In genomic region chr4:6703786-6704185, GRCh38 we compare ENCODE assay signal across 22 cellular contexts. TPM values are rescaled to one million over a fixed set of nuclear protein-coding genes. Genes with fewer than 3 reads are reported as not detected.
DNase-seq lines count a peak whose midpoint lies in the region; ATAC-seq, FAIRE-seq and TF ChIP-seq lines count a peak whose summit lies in the region.
"Had no signal": no experiment of that assay in that cellular context is flagged by ENCODE, and none has a peak within 500 bp of the region (broad histone marks: within the 10 kb centered on the region; RNA-seq: fewer than 3 reads in every experiment).

No MANE protein-coding gene starts in this region.

- peak; percentile 65 for ATAC-seq in activated T-helper 17 cell treated with anti-CD3 and anti-CD28 coated beads, Interleukin-2, amount 50 U/mL, for 72 hours (replicated peaks)
- no peak for ATAC-seq in HepG2
- no peak for ATAC-seq in HG02840 (IDR thresholded peaks at IDR 0.05; ENCODE audit: low FRiP score, unreplicated experiment)
- ATAC-seq: Panc1 had no signal

- no peak for FAIRE-seq in HepG2 (lab: Jason Lieb, UNC)
- FAIRE-seq: GM12891, kidney had no signal

- peaks cover 25% of the 10 kb centered on the region for H3K36me3 ChIP-seq in CD8-positive, alpha-beta memory T cell (ENCODE audit: insufficient read depth, low read length)
- H3K36me3 ChIP-seq in HepG2 (replicated peaks in 1 of 2; ENCODE audit: control insufficient read depth in 1 of 2, insufficient read depth in 2 of 2, low read length in 2 of 2), result peaks cover 3 to 8% of the 10 kb centered on the region in 2 experiments; a peak in 4 of 5 replicates
- peaks cover 0 to 4% (median 0%) of the 10 kb centered on the region in 4 donors for H3K36me3 ChIP-seq in transverse colon
- H3K36me3 ChIP-seq: prostate gland had no signal

- peak overlapping the region; percentile 31 to 92 (median 78) for H3K27ac Mint-ChIP-seq in CD8-positive, alpha-beta memory T cell
- H3K27ac Mint-ChIP-seq in activated T-helper 17 cell treated with anti-CD3 and anti-CD28 coated beads, Interleukin-2, amount 50 U/mL, for 72 hours, result peak overlapping the region; percentile 93
- H3K27ac Mint-ChIP-seq: activated naive CD4-positive, alpha-beta T cell treated with anti-CD3 and anti-CD28 coated beads, Interleukin-2, amount 10 ng/mL, durations not matched to agents 7 days and 5 days had no signal

- POLR2A ChIA-PET in CD8-positive, alpha-beta memory T cell (lab: Charles Lee), result interaction anchor here (1.4 kb wide), 1 partner anchor 28 kb away, joined by 4 read pairs; no protein-coding TSS in a partner anchor
- POLR2A ChIA-PET in HepG2 (lab: Yijun Ruan, JAX), result interaction anchor here (0.9 to 3.8 kb wide), 5 partner anchors 8 to 63 kb away, joined by 3 to 40 read pairs (median 9); partner anchors contain the start of genes BLOC1S4, MRFAP1 and S100P

- H3K27me3 ChIP-seq in CD8-positive, alpha-beta memory T cell (ENCODE audit: insufficient read depth, low read length, poor library complexity, severe bottlenecking), result no peaks in the 10 kb centered on the region
- H3K27me3 ChIP-seq in HepG2 (ENCODE audit: control insufficient read depth in 1 of 2, insufficient read depth in 2 of 2, low read length in 2 of 2) (no peaks in the 10 kb centered on the region; a peak in 1 of 5 replicates), transverse colon (no peaks in the 10 kb centered on the region)
- H3K27me3 ChIP-seq: BLaER1 treated with 17β-estradiol and CSF1 and Interleukin-3, amounts not matched to agents 10 nM and 100 nM; heart left ventricle; tibial nerve had no signal

- no TSS peak for BruUV-seq in HepG2 (replicated peaks; lab: Mats Ljungman, UMichigan)

- TF ChIP-seq CTCF in C4-2B (conservative IDR thresholded peaks at IDR 0.05) (no peak), HepG2 (CRISPR knock-in tag; IDR thresholded peaks at IDR 0.05) (no peak), transverse colon (IDR thresholded peaks at IDR 0.05) (no peak)

- no peak for TF ChIP-seq EP300 in HepG2 (IDR thresholded peaks at IDR 0.05; ENCODE audit: low read depth in 2 of 2, low read length in 2 of 2)
- no peak for TF ChIP-seq EP300 in HepG2 (CRISPR knock-in tag; IDR thresholded peaks at IDR 0.05; ENCODE audit: borderline replicate concordance)
- no peak for TF ChIP-seq EP300 in transverse colon (IDR thresholded peaks at IDR 0.05; ENCODE audit: low read depth)

- intact Hi-C loops in HepG2 (cut with micrococcal nuclease; ENCODE audit: unreplicated experiment), result no loop called here
- intact Hi-C loops in transverse colon (cut with DNase I; ENCODE audit: low total_unique reads), result loop anchor here (10.0 kb wide), 1 partner anchor 59 kb away; the partner anchor contains the start of gene MRFAP1

- CTCF ChIA-PET in CD8-positive, alpha-beta memory T cell (lab: Charles Lee), result interaction anchor here (1.3 to 29.4 kb wide), 5 partner anchors 13 to 170 kb away, joined by 4 to 369 read pairs (median 8); a partner anchor contains a TSS
- CTCF ChIA-PET in HepG2 (lab: Yijun Ruan, JAX; ENCODE audit: low intra/inter-chr PET ratio, low total read pairs), result no interaction called here

- peaks cover 14 to 77% (median 28%) of the 10 kb centered on the region in 3 donors for H3K36me3 Mint-ChIP-seq in CD8-positive, alpha-beta memory T cell
- H3K36me3 Mint-ChIP-seq in activated T-helper 17 cell treated with anti-CD3 and anti-CD28 coated beads, Interleukin-2, amount 50 U/mL, for 72 hours (ENCODE audit: low read depth), result peaks cover 68% of the 10 kb centered on the region

- no peak overlapping the region for H2AFZ ChIP-seq in HepG2 (ENCODE audit: low read length)

- H3K9me3 ChIP-seq in CD8-positive, alpha-beta memory T cell (ENCODE audit: low read length), result no peaks in the 10 kb centered on the region
- 0 out of 2 replicates have a peak, but pooled peaks cover 4% of the 10 kb centered on the region for H3K9me3 ChIP-seq in HepG2 (ENCODE audit: low read length)
- H3K9me3 ChIP-seq in transverse colon, result no peaks in the 10 kb centered on the region
- H3K9me3 ChIP-seq: heart left ventricle, prostate gland, tibial nerve had no signal

- peaks cover 0 to 3% of the 10 kb centered on the region in 2 donors for H3K27me3 Mint-ChIP-seq in CD8-positive, alpha-beta memory T cell
- no peaks in the 10 kb centered on the region for H3K27me3 Mint-ChIP-seq in activated T-helper 17 cell treated with anti-CD3 and anti-CD28 coated beads, Interleukin-2, amount 50 U/mL, for 72 hours
- H3K27me3 Mint-ChIP-seq: activated naive CD4-positive, alpha-beta T cell treated with anti-CD3 and anti-CD28 coated beads, Interleukin-2, amount 10 ng/mL, durations not matched to agents 7 days and 5 days had no signal

- H3K4me1 Mint-ChIP-seq in CD8-positive, alpha-beta memory T cell, result peaks cover 70 to 88% (median 83%) of the 10 kb centered on the region in 3 donors
- H3K4me1 Mint-ChIP-seq in activated T-helper 17 cell treated with anti-CD3 and anti-CD28 coated beads, Interleukin-2, amount 50 U/mL, for 72 hours, result peaks cover 60% of the 10 kb centered on the region

- H3K27ac ChIP-seq in C4-2B, result peak overlapping the region; percentile 51
- H3K27ac ChIP-seq in CD8-positive, alpha-beta memory T cell (ENCODE audit: low read depth, low read length), result no peak overlapping the region
- peak overlapping the region; percentile 23 for H3K27ac ChIP-seq in HepG2 (ENCODE audit: extremely low read length, insufficient read depth, low read length)
- H3K27ac ChIP-seq in substantia nigra (ENCODE audit: low read depth, low read length, poor library complexity, severe bottlenecking), result no peak overlapping the region
- H3K27ac ChIP-seq in transverse colon, result no peak overlapping the region
- H3K27ac ChIP-seq: BLaER1 treated with 17β-estradiol and CSF1 and Interleukin-3, amounts not matched to agents 10 nM and 100 nM; HL-60; tibial nerve had no signal

- no peak overlapping the region for H3K9ac ChIP-seq in HepG2 (ENCODE audit: insufficient read depth, low read depth, low read length)
- H3K9ac ChIP-seq: BLaER1 treated with 17β-estradiol and CSF1 and Interleukin-3, amounts not matched to agents 10 nM and 100 nM had no signal

- H3K4me3 ChIP-seq in CD8-positive, alpha-beta memory T cell (ENCODE audit: low read length), result no peak overlapping the region
- no peak overlapping the region for H3K4me3 ChIP-seq in HepG2 (replicated peaks in 1 of 3; ENCODE audit: insufficient read depth in 1 of 3, low read depth in 2 of 3, low read length in 3 of 3)
- no peak overlapping the region for H3K4me3 ChIP-seq in transverse colon
- H3K4me3 ChIP-seq: BLaER1 treated with 17β-estradiol and CSF1 and Interleukin-3, amounts not matched to agents 10 nM and 100 nM; heart left ventricle; prostate gland; tibial nerve had no signal

- H3K4me1 ChIP-seq in CD8-positive, alpha-beta memory T cell (ENCODE audit: insufficient read depth, low read length), result peaks cover 62% of the 10 kb centered on the region
- H3K4me1 ChIP-seq in HepG2 (ENCODE audit: insufficient read depth, low read length), result peaks cover 64% of the 10 kb centered on the region
- peaks cover 22 to 45% (median 26%) of the 10 kb centered on the region in 4 donors for H3K4me1 ChIP-seq in transverse colon
- H3K4me1 ChIP-seq: prostate gland had no signal

- no peak for DNase-seq in CD8-positive, alpha-beta memory T cell
- peak; percentile 43 for DNase-seq in HepG2 (ENCODE audit: low spot score)
- DNase-seq in substantia nigra (lab: John Stamatoyannopoulos, UW), result no peak
- DNase-seq in transverse colon, result no peak
- no peak for DNase-seq in NCI-H1417 treated with DMSO at 0.1 percent for 48 hours (lab: John Stamatoyannopoulos, UW)
- DNase-seq: activated CD4-positive, alpha-beta T cell treated with anti-CD3 and anti-CD28 coated beads for 4 hours; central memory CD4-positive, alpha-beta T cell; heart left ventricle; Kasumi-1; kidney; NCI-H1930; NCI-H526 treated with DMSO at 0.1 percent for 48 hours had no signal

- no peak for TF ChIP-seq RAD21 in HepG2 (CRISPR knock-in tag; IDR thresholded peaks at IDR 0.05)

- H3K9me3 Mint-ChIP-seq in CD8-positive, alpha-beta memory T cell, result no peaks in the 10 kb centered on the region
- peaks cover 4% of the 10 kb centered on the region for H3K9me3 Mint-ChIP-seq in activated T-helper 17 cell treated with anti-CD3 and anti-CD28 coated beads, Interleukin-2, amount 50 U/mL, for 72 hours

- peak overlapping the region in 1 of 7 donors; percentile 53 for H3K4me3 Mint-ChIP-seq in CD8-positive, alpha-beta memory T cell
- peak overlapping the region; percentile 87 for H3K4me3 Mint-ChIP-seq in activated T-helper 17 cell treated with anti-CD3 and anti-CD28 coated beads, Interleukin-2, amount 50 U/mL, for 72 hours
- H3K4me3 Mint-ChIP-seq: activated naive CD4-positive, alpha-beta T cell treated with anti-CD3 and anti-CD28 coated beads, Interleukin-2, amount 10 ng/mL, durations not matched to agents 7 days and 5 days had no signal

- H4K20me1 ChIP-seq in HepG2 (ENCODE audit: insufficient read depth, low read length), result peaks cover 12% of the 10 kb centered on the region; the same call in 1 of the 2 replicates

- in situ Hi-C loops in HepG2 (cut with HindIII; ENCODE audit: extremely low pct_ligation_motif_present, low pct_unique_long_range_greater_than_20kb), result no loop called here
- in situ Hi-C loops in transverse colon (cut with MboI; ENCODE audit: low pct_ligation_motif_present in 1 of 4, low pct_unique_long_range_greater_than_20kb in 1 of 4, low sequenced_read_pairs in 3 of 4), result loop anchor here in 1 of 4 donors (25.0 kb wide), 2 partner anchors 184 to 359 kb away; partner anchors contain the start of gene GRPEL1

- peaks cover 55% of the 10 kb centered on the region for H3K79me2 ChIP-seq in HepG2 (ENCODE audit: insufficient read depth, low read length)

- 57% methylated on average over 3 of the region's 3 CpGs for WGBS in HepG2 (ENCODE audit: low lambda C conversion rate)
- WGBS in transverse colon (ENCODE audit: low coverage in 1 of 2), 2 donors, result 66 to 100% methylated on average over 2 to 3 of the region's 3 CpGs

- TF ChIP-seq POLR2A in HepG2 (IDR thresholded peaks at IDR 0.05; ENCODE audit: insufficient read depth in 1 of 2, low read depth in 2 of 2, low read length in 2 of 2) (no peak), transverse colon (IDR thresholded peaks at IDR 0.05) (no peak)

- H3K4me2 ChIP-seq in HepG2 (ENCODE audit: low read depth, low read length), result no peak overlapping the region

RNA-seq across cellular contexts. Expression of gene MRFAP1L1, which starts 5.9 kb away (rescaled TPM):
- 10 to 100 TPM; 54.9 to 55.9 TPM for total RNA-seq in CD8-positive, alpha-beta memory T cell
- 142 TPM for polyA plus RNA-seq in CD8-positive, alpha-beta memory T cell
- total RNA-seq in activated T-helper 17 cell treated with anti-CD3 and anti-CD28 coated beads, Interleukin-2, amount 50 U/mL, for 72 hours, result 10 to 100 TPM; 35.8 to 53.6 TPM
- total RNA-seq in HepG2 (2016; rRNA removed; fragmentation: Illumina TruSeq; extraction: Trizol) (76.6 and 124 TPM in 2 replicates), transverse colon (10 to 100 TPM; 18.3 to 51.0 (median 30.3) TPM)
- 12.0 and 14.9 TPM in 2 replicates for total RNA-seq in HepG2 (2016; cell fraction: cytosol; rRNA removed; fragmentation: Illumina TruSeq; extraction: Trizol; ENCODE audit: low read depth)
- total RNA-seq in HepG2 (2016; cell fraction: insoluble cytoplasmic fraction; rRNA removed; fragmentation: Illumina TruSeq; extraction: Trizol), result 82.6 and 130 TPM in 2 replicates
- total RNA-seq in HepG2 (2016; cell fraction: membrane; rRNA removed; fragmentation: Illumina TruSeq; extraction: Trizol), result 36.1 and 39.2 TPM in 2 replicates
- total RNA-seq in HepG2 (2016; cell fraction: nucleus; rRNA removed; fragmentation: Illumina TruSeq; extraction: Trizol), result 35.4 and 41.2 TPM in 2 replicates
- polyA plus RNA-seq in HepG2 (2011; rRNA removed), result 39.9 and 44.8 TPM in 2 replicates
- polyA plus RNA-seq in HepG2 (2011; cell fraction: cytosol; rRNA removed), result 29.0 and 43.5 TPM in 2 replicates
- polyA plus RNA-seq in HepG2 (2011; cell fraction: nucleus; rRNA removed), result 12.5 and 20.0 TPM in 2 replicates
- 55.6 and 62.7 TPM in 2 replicates for polyA plus RNA-seq in HepG2 (2012)
- polyA plus RNA-seq in HepG2 (2016; cell fraction: cytosol; fragmentation: Illumina TruSeq; extraction: Trizol; ENCODE audit: low read depth), result 6.5 and 6.6 TPM in 2 replicates
- polyA plus RNA-seq in HepG2 (2016; cell fraction: insoluble cytoplasmic fraction; fragmentation: Illumina TruSeq; extraction: Trizol; ENCODE audit: low read depth), result 143 and 162 TPM in 2 replicates
- 21.2 and 21.7 TPM in 2 replicates for polyA plus RNA-seq in HepG2 (2016; cell fraction: membrane; fragmentation: Illumina TruSeq; extraction: Trizol; ENCODE audit: low read depth)
- polyA plus RNA-seq in HepG2 (2016; cell fraction: nucleus; fragmentation: Illumina TruSeq; extraction: Trizol; ENCODE audit: insufficient read depth, low read depth), result 60.2 and 60.7 TPM in 2 replicates
- 10.4 and 12.8 TPM in 2 replicates for polyA minus RNA-seq in HepG2 (2011; rRNA and poly(A)+ RNA removed; ENCODE audit: low replicate concordance)
- polyA minus RNA-seq in HepG2 (2011; cell fraction: cytosol; rRNA and poly(A)+ RNA removed), result 13.6 and 15.5 TPM in 2 replicates
- 16.1 and 16.2 TPM in 2 replicates for polyA minus RNA-seq in HepG2 (2011; cell fraction: nucleus; rRNA and poly(A)+ RNA removed)

RNA-seq across cellular contexts. Expression of gene S100P, which starts 10.1 kb away (rescaled TPM):
- total RNA-seq in CD8-positive, alpha-beta memory T cell, result 1 to 10 TPM; 1.0 to 1.2 TPM
- polyA plus RNA-seq in CD8-positive, alpha-beta memory T cell, result 1.7 TPM
- 1 to 10 TPM in 1 of 2 donors, under 1 TPM in 1; 0.87 to 2.5 TPM for total RNA-seq in activated T-helper 17 cell treated with anti-CD3 and anti-CD28 coated beads, Interleukin-2, amount 50 U/mL, for 72 hours
- total RNA-seq in HepG2 (2016; rRNA removed; fragmentation: Illumina TruSeq; extraction: Trizol) (278 and 348 TPM in 2 replicates), transverse colon (1 to 10 TPM in 2 of 4 donors, not detected in 2; 7.5 to 7.8 TPM)
- 36.9 and 39.1 TPM in 2 replicates for total RNA-seq in HepG2 (2016; cell fraction: cytosol; rRNA removed; fragmentation: Illumina TruSeq; extraction: Trizol; ENCODE audit: low read depth)
- 251 and 366 TPM in 2 replicates for total RNA-seq in HepG2 (2016; cell fraction: insoluble cytoplasmic fraction; rRNA removed; fragmentation: Illumina TruSeq; extraction: Trizol)
- total RNA-seq in HepG2 (2016; cell fraction: membrane; rRNA removed; fragmentation: Illumina TruSeq; extraction: Trizol), result 71.8 and 83.2 TPM in 2 replicates
- 84.8 and 90.9 TPM in 2 replicates for total RNA-seq in HepG2 (2016; cell fraction: nucleus; rRNA removed; fragmentation: Illumina TruSeq; extraction: Trizol)
- polyA plus RNA-seq in HepG2 (2011; rRNA removed), result 1,649 and 1,898 TPM in 2 replicates
- polyA plus RNA-seq in HepG2 (2011; cell fraction: cytosol; rRNA removed), result 422 and 472 TPM in 2 replicates
- 82.9 and 122 TPM in 2 replicates for polyA plus RNA-seq in HepG2 (2011; cell fraction: nucleus; rRNA removed)
- polyA plus RNA-seq in HepG2 (2012), result 700 and 2,334 TPM in 2 replicates
- polyA plus RNA-seq in HepG2 (2016; cell fraction: cytosol; fragmentation: Illumina TruSeq; extraction: Trizol; ENCODE audit: low read depth), result 30.5 and 35.0 TPM in 2 replicates
- polyA plus RNA-seq in HepG2 (2016; cell fraction: insoluble cytoplasmic fraction; fragmentation: Illumina TruSeq; extraction: Trizol; ENCODE audit: low read depth), result 150 and 168 TPM in 2 replicates
- 38.8 and 42.8 TPM in 2 replicates for polyA plus RNA-seq in HepG2 (2016; cell fraction: membrane; fragmentation: Illumina TruSeq; extraction: Trizol; ENCODE audit: low read depth)
- 79.1 and 81.3 TPM in 2 replicates for polyA plus RNA-seq in HepG2 (2016; cell fraction: nucleus; fragmentation: Illumina TruSeq; extraction: Trizol; ENCODE audit: insufficient read depth, low read depth)
- 151 and 198 TPM in 2 replicates for polyA minus RNA-seq in HepG2 (2011; rRNA and poly(A)+ RNA removed; ENCODE audit: low replicate concordance)
- polyA minus RNA-seq in HepG2 (2011; cell fraction: cytosol; rRNA and poly(A)+ RNA removed), result 87.0 and 146 TPM in 2 replicates
- 37.3 and 51.0 TPM in 2 replicates for polyA minus RNA-seq in HepG2 (2011; cell fraction: nucleus; rRNA and poly(A)+ RNA removed)
- total RNA-seq: kidney, tibial nerve had no signal

RNA-seq across cellular contexts. Expression of gene BLOC1S4, which starts 12.2 kb away (rescaled TPM):
- 10 to 100 TPM; 21.5 to 22.9 TPM for total RNA-seq in CD8-positive, alpha-beta memory T cell
- polyA plus RNA-seq in CD8-positive, alpha-beta memory T cell, result 96.7 TPM
- total RNA-seq in activated T-helper 17 cell treated with anti-CD3 and anti-CD28 coated beads, Interleukin-2, amount 50 U/mL, for 72 hours, result 10 to 100 TPM; 15.9 to 17.7 TPM
- 18.7 and 20.9 TPM in 2 replicates for total RNA-seq in HepG2 (2016; rRNA removed; fragmentation: Illumina TruSeq; extraction: Trizol)
- 4.7 and 6.1 TPM in 2 replicates for total RNA-seq in HepG2 (2016; cell fraction: cytosol; rRNA removed; fragmentation: Illumina TruSeq; extraction: Trizol; ENCODE audit: low read depth)
- 19.1 and 20.1 TPM in 2 replicates for total RNA-seq in HepG2 (2016; cell fraction: insoluble cytoplasmic fraction; rRNA removed; fragmentation: Illumina TruSeq; extraction: Trizol)
- 11.7 and 12.0 TPM in 2 replicates for total RNA-seq in HepG2 (2016; cell fraction: membrane; rRNA removed; fragmentation: Illumina TruSeq; extraction: Trizol)
- 7.6 and 7.9 TPM in 2 replicates for total RNA-seq in HepG2 (2016; cell fraction: nucleus; rRNA removed; fragmentation: Illumina TruSeq; extraction: Trizol)
- polyA plus RNA-seq in HepG2 (2011; rRNA removed), result 15.5 and 17.6 TPM in 2 replicates
- 19.4 and 26.2 TPM in 2 replicates for polyA plus RNA-seq in HepG2 (2011; cell fraction: cytosol; rRNA removed)
- 9.3 and 10.5 TPM in 2 replicates for polyA plus RNA-seq in HepG2 (2011; cell fraction: nucleus; rRNA removed)
- 10.5 and 11.1 TPM in 2 replicates for polyA plus RNA-seq in HepG2 (2012)
- 3.6 and 4.1 TPM in 2 replicates for polyA plus RNA-seq in HepG2 (2016; cell fraction: cytosol; fragmentation: Illumina TruSeq; extraction: Trizol; ENCODE audit: low read depth)
- 22.2 and 23.4 TPM in 2 replicates for polyA plus RNA-seq in HepG2 (2016; cell fraction: insoluble cytoplasmic fraction; fragmentation: Illumina TruSeq; extraction: Trizol; ENCODE audit: low read depth)
- polyA plus RNA-seq in HepG2 (2016; cell fraction: membrane; fragmentation: Illumina TruSeq; extraction: Trizol; ENCODE audit: low read depth), result 7.5 and 8.0 TPM in 2 replicates
- 10.3 and 14.0 TPM in 2 replicates for polyA plus RNA-seq in HepG2 (2016; cell fraction: nucleus; fragmentation: Illumina TruSeq; extraction: Trizol; ENCODE audit: insufficient read depth, low read depth)
- polyA minus RNA-seq in HepG2 (2011; rRNA and poly(A)+ RNA removed; ENCODE audit: low replicate concordance), result 5.1 and 16.2 TPM in 2 replicates
- 9.3 and 9.9 TPM in 2 replicates for polyA minus RNA-seq in HepG2 (2011; cell fraction: cytosol; rRNA and poly(A)+ RNA removed)
- 5.5 and 7.0 TPM in 2 replicates for polyA minus RNA-seq in HepG2 (2011; cell fraction: nucleus; rRNA and poly(A)+ RNA removed)
- 10 to 100 TPM in 3 of 4 donors, under 1 TPM in 1; 1.00 to 18.8 (median 12.4) TPM for total RNA-seq in transverse colon

Comparison
In these comparisons a context has a peak if more than half of its experiments do, and no peak if none do; other contexts are left out.
1. H3K27ac ChIP-seq: peak in C4-2B (single experiment) and HepG2 (single experiment); none in CD8-positive, alpha-beta memory T cell (single experiment), substantia nigra (single experiment) and transverse colon (0 of 4).
2. RNA of gene S100P, which starts 10.1 kb away (total RNA-seq): 36.9 to 366 TPM in HepG2; 7.5 to 7.8 TPM in transverse colon, 0.87 to 2.5 TPM in activated T-helper 17 cell treated with anti-CD3 and anti-CD28 coated beads, Interleukin-2, amount 50 U/mL, for 72 hours and 1.0 to 1.2 TPM in CD8-positive, alpha-beta memory T cell; every median in the first group is over 4 times any median in the second.